In the genomic region with DNA sequence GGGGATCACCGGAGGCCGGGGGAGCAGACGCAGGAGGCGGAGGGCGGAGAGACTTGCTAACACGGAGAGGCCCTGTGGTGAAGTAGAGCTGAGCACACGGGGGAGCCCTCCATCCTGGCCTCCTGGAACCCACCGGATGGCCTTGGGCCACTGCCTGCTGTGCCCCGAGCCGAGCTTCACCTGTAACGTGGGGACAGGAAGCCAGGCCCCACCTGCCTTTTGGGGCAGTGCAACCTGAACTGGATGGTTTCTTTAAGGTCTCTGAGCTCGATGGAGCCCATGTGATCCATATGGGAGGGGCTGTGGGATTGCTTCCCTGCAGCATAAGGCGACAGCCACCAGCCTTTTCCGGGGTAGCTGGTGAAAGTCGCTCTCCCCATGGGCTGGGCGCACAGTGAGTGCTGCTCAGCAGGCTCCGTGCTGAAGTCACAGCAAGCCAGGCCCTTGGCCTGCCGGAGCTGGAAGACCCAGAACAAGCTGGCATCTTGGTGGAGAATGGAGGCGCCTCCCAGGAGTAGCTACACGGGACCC, we compare ENCODE assay signal across 29 cellular contexts. TPM values are rescaled to one million over a fixed set of nuclear protein-coding genes. Genes with fewer than 3 reads are reported as not detected.
"Had no signal": no experiment of that assay in that cellular context is flagged by ENCODE, and none has a peak within 500 bp of the region (broad histone marks: within the 10 kb centered on the region; RNA-seq: fewer than 3 reads in every experiment).

No MANE protein-coding gene starts in this region.

- H3K36me3 Mint-ChIP-seq: activated naive CD4-positive, alpha-beta T cell treated with anti-CD3 and anti-CD28 coated beads, Interleukin-2, amount 10 ng/mL, durations not matched to agents 7 days and 5 days; activated naive CD8-positive, alpha-beta T cell treated with anti-CD3 and anti-CD28 coated beads, Interleukin-2, amount 10 ng/mL, durations not matched to agents 7 days and 5 days had no signal

- FAIRE-seq: islet of Langerhans, pancreas had no signal

- H3K4me3 ChIP-seq: ascending aorta, cardiac muscle cell, gastrocnemius medialis, pancreas, testis, transverse colon had no signal

- H3K36me3 ChIP-seq: ascending aorta, cardiac muscle cell, pancreas had no signal

- H3K27me3 ChIP-seq: ascending aorta, cardiac muscle cell, gastrocnemius medialis, pancreas, testis, transverse colon had no signal

- H3K9me3 Mint-ChIP-seq: activated CD4-positive, alpha-beta memory T cell treated with anti-CD3 and anti-CD28 coated beads, Interleukin-2, amount 10 ng/mL, durations not matched to agents 7 days and 5 days; activated CD4-positive, alpha-beta T cell treated with anti-CD3 and anti-CD28 coated beads, Interleukin-2, amount 10 ng/mL, durations not matched to agents 7 days and 5 days; activated naive CD4-positive, alpha-beta T cell treated with anti-CD3 and anti-CD28 coated beads, Interleukin-2, amount 10 ng/mL, durations not matched to agents 7 days and 5 days; activated naive CD8-positive, alpha-beta T cell treated with anti-CD3 and anti-CD28 coated beads, Interleukin-2, amount 10 ng/mL, durations not matched to agents 7 days and 5 days; activated T-cell treated with anti-CD3 and anti-CD28 coated beads, Interleukin-2, amount 50 U/mL, for 24 hours; brain; effector memory CD8-positive, alpha-beta T cell; nephron had no signal

- H3K4me1 ChIP-seq: ascending aorta, gastrocnemius medialis, pancreas, testis, transverse colon had no signal

- H3K27me3 Mint-ChIP-seq: activated CD4-positive, alpha-beta memory T cell treated with anti-CD3 and anti-CD28 coated beads, Interleukin-2, amount 10 ng/mL, durations not matched to agents 7 days and 5 days; activated CD4-positive, alpha-beta T cell treated with anti-CD3 and anti-CD28 coated beads, Interleukin-2, amount 10 ng/mL, durations not matched to agents 7 days and 5 days; activated naive CD4-positive, alpha-beta T cell treated with anti-CD3 and anti-CD28 coated beads, Interleukin-2, amount 10 ng/mL, durations not matched to agents 7 days and 5 days; activated naive CD8-positive, alpha-beta T cell treated with anti-CD3 and anti-CD28 coated beads, Interleukin-2, amount 10 ng/mL, durations not matched to agents 7 days and 5 days; activated T-cell treated with anti-CD3 and anti-CD28 coated beads, Interleukin-2, amount 50 U/mL, for 24 hours; brain; effector memory CD8-positive, alpha-beta T cell had no signal

- H3K27ac ChIP-seq: ascending aorta, cardiac muscle cell, gastrocnemius medialis, pancreas, testis, transverse colon, WERI-Rb-1 had no signal

- H3K9me3 ChIP-seq: ascending aorta, gastrocnemius medialis, pancreas, testis, transverse colon had no signal

- DNase-seq: activated CD4-positive, alpha-beta memory T cell treated with anti-CD3 and anti-CD28 coated beads, Interleukin-2, amount 10 ng/mL, durations not matched to agents 7 days and 5 days; activated CD4-positive, alpha-beta T cell treated with anti-CD3 and anti-CD28 coated beads, Interleukin-2, amount 10 ng/mL, durations not matched to agents 7 days and 5 days; activated CD4-positive, CD25-positive, alpha-beta regulatory T cell treated with anti-CD3 and anti-CD28 coated beads, Interleukin-2, amount 50 U/mL, for 72 hours; activated CD8-positive, alpha-beta memory T cell treated with anti-CD3 and anti-CD28 coated beads, Interleukin-2, amount 50 U/mL, for 48 hours; activated gamma-delta T cell; activated naive CD4-positive, alpha-beta T cell treated with anti-CD3 and anti-CD28 coated beads, Interleukin-2, amount 10 ng/mL, durations not matched to agents 7 days and 5 days; activated naive CD8-positive, alpha-beta T cell treated with anti-CD3 and anti-CD28 coated beads, Interleukin-2, amount 10 ng/mL, durations not matched to agents 7 days and 5 days; activated T-cell treated with anti-CD3 and anti-CD28 coated beads, Interleukin-2, amount 50 U/mL, for 24 hours; cortex of kidney; effector memory CD8-positive, alpha-beta T cell; erythroblast; gastrocnemius medialis; glutamatergic neuron; left cardiac atrium; left ventricle myocardium superior; pancreas; stimulated activated CD4-positive, alpha-beta T cell treated with anti-CD3 and anti-CD28 coated beads, Interleukin-4, amount 100 ng/mL, for 1 hour; stimulated activated naive CD8-positive, alpha-beta T cell treated with anti-CD3 and anti-CD28 coated beads, Interleukin-15, Interleukin-2, amounts not matched to agents 100 U/mL and 50 U/mL, for 24 hours; T1000; testis; transverse colon; WERI-Rb-1 had no signal

- H3K4me3 Mint-ChIP-seq: activated CD4-positive, alpha-beta memory T cell treated with anti-CD3 and anti-CD28 coated beads, Interleukin-2, amount 10 ng/mL, durations not matched to agents 7 days and 5 days; activated CD4-positive, alpha-beta T cell treated with anti-CD3 and anti-CD28 coated beads, Interleukin-2, amount 10 ng/mL, durations not matched to agents 7 days and 5 days; activated naive CD4-positive, alpha-beta T cell treated with anti-CD3 and anti-CD28 coated beads, Interleukin-2, amount 10 ng/mL, durations not matched to agents 7 days and 5 days; activated naive CD8-positive, alpha-beta T cell treated with anti-CD3 and anti-CD28 coated beads, Interleukin-2, amount 10 ng/mL, durations not matched to agents 7 days and 5 days; activated T-cell treated with anti-CD3 and anti-CD28 coated beads, Interleukin-2, amount 50 U/mL, for 24 hours; brain; effector memory CD8-positive, alpha-beta T cell; nephron had no signal

- ATAC-seq: effector memory CD8-positive, alpha-beta T cell; gastrocnemius medialis; left cardiac atrium; left ventricle myocardium superior; pancreas; right cardiac atrium; stimulated activated naive CD8-positive, alpha-beta T cell treated with anti-CD3 and anti-CD28 coated beads, Interleukin-15, Interleukin-2, amounts not matched to agents 100 U/mL and 50 U/mL, for 24 hours had no signal

- H3K4me1 Mint-ChIP-seq: activated CD4-positive, alpha-beta memory T cell treated with anti-CD3 and anti-CD28 coated beads, Interleukin-2, amount 10 ng/mL, durations not matched to agents 7 days and 5 days; activated CD4-positive, alpha-beta T cell treated with anti-CD3 and anti-CD28 coated beads, Interleukin-2, amount 10 ng/mL, durations not matched to agents 7 days and 5 days; activated naive CD4-positive, alpha-beta T cell treated with anti-CD3 and anti-CD28 coated beads, Interleukin-2, amount 10 ng/mL, durations not matched to agents 7 days and 5 days; activated naive CD8-positive, alpha-beta T cell treated with anti-CD3 and anti-CD28 coated beads, Interleukin-2, amount 10 ng/mL, durations not matched to agents 7 days and 5 days; nephron had no signal

- H3K27ac Mint-ChIP-seq: activated CD4-positive, alpha-beta memory T cell treated with anti-CD3 and anti-CD28 coated beads, Interleukin-2, amount 10 ng/mL, durations not matched to agents 7 days and 5 days; activated CD4-positive, alpha-beta T cell treated with anti-CD3 and anti-CD28 coated beads, Interleukin-2, amount 10 ng/mL, durations not matched to agents 7 days and 5 days; activated naive CD4-positive, alpha-beta T cell treated with anti-CD3 and anti-CD28 coated beads, Interleukin-2, amount 10 ng/mL, durations not matched to agents 7 days and 5 days; activated naive CD8-positive, alpha-beta T cell treated with anti-CD3 and anti-CD28 coated beads, Interleukin-2, amount 10 ng/mL, durations not matched to agents 7 days and 5 days; activated T-cell treated with anti-CD3 and anti-CD28 coated beads, Interleukin-2, amount 50 U/mL, for 24 hours; effector memory CD8-positive, alpha-beta T cell; nephron had no signal

RNA-seq across cellular contexts. Expression of gene TFF3, which starts 35.8 kb away (rescaled TPM):
- total RNA-seq: activated CD4-positive, alpha-beta memory T cell treated with anti-CD3 and anti-CD28 coated beads, Interleukin-2, amount 10 ng/mL, durations not matched to agents 7 days and 5 days; activated CD4-positive, alpha-beta T cell treated with anti-CD3 and anti-CD28 coated beads, Interleukin-2, amount 10 ng/mL, durations not matched to agents 7 days and 5 days; activated naive CD8-positive, alpha-beta T cell treated with anti-CD3 and anti-CD28 coated beads, Interleukin-2, amount 10 ng/mL, durations not matched to agents 7 days and 5 days; ascending aorta; cardiac muscle cell; pulmonary artery endothelial cell had no signal
